ENCODE assay signal across 21 cellular contexts in genomic region chr3:78140866-78141658, GRCh38.
DNase-seq lines count a peak whose midpoint lies in the region; ATAC-seq, FAIRE-seq and TF ChIP-seq lines count a peak whose summit lies in the region.
"Had no signal": no experiment of that assay in that cellular context is flagged by ENCODE, and none has a peak within 500 bp of the region (broad histone marks: within the 10 kb centered on the region; RNA-seq: fewer than 3 reads in every experiment).

No MANE protein-coding gene starts in this region.

- TF ChIP-seq POLR2A in H54 (IDR thresholded peaks at IDR 0.05; ENCODE audit: low read depth, low read length), result no peak

- no peak for TF ChIP-seq CTCF in fibroblast of mammary gland (conservative IDR thresholded peaks at IDR 0.05; ENCODE audit: control insufficient read depth, insufficient read depth, low read depth, low read length)
- no peak for TF ChIP-seq CTCF in retinal pigment epithelial cell (conservative IDR thresholded peaks at IDR 0.05; ENCODE audit: low read depth, low read length)

- H3K27ac ChIP-seq in SJSA1, result peak overlapping the region; percentile 59
- H3K27ac ChIP-seq: hepatocyte, vagina, WERI-Rb-1 had no signal

- peak; percentile 4 for DNase-seq in H54 (ENCODE audit: insufficient read length, low spot score)
- DNase-seq in SJSA1 (ENCODE audit: low read depth in 1 of 2, low spot score in 2 of 2), result peak in 1 of 2 experiments; percentile 40
- DNase-seq in fibroblast of mammary gland (ENCODE audit: low read depth), result peak; percentile 24
- DNase-seq in retinal pigment epithelial cell (ENCODE audit: low read depth), result peak; percentile 54
- no peak for DNase-seq in NK-92 treated with Interleukin-12 subunit alpha and Interleukin-12 subunit beta, amount 100 ng/mL, for 24 hours (lab: John Stamatoyannopoulos, UW)
- no peak for DNase-seq in activated naive CD4-positive, alpha-beta T cell treated with anti-CD3 and anti-CD28 coated beads, Interleukin-2, amount 50 U/mL, for 16 hours
- no peak for DNase-seq in activated CD4-positive, alpha-beta T cell treated with anti-CD3 and anti-CD28 coated beads, Interleukin-2, amount 10 ng/mL, durations not matched to agents 7 days and 5 days
- DNase-seq: activated CD8-positive, alpha-beta T cell treated with anti-CD3 and anti-CD28 coated beads, Interleukin-2, amount 10 ng/mL, durations not matched to agents 7 days and 5 days; amniotic stem cell; cortex of kidney; DMS153; erythroblast; left ventricle myocardium superior; naive thymus-derived CD8-positive, alpha-beta T cell; NCI-H2029; NCI-H526 treated with DMSO at 0.1 percent for 48 hours; WERI-Rb-1 had no signal

- no peaks in the 10 kb centered on the region for H3K27me3 Mint-ChIP-seq in activated CD4-positive, alpha-beta T cell treated with anti-CD3 and anti-CD28 coated beads, Interleukin-2, amount 10 ng/mL, durations not matched to agents 7 days and 5 days
- H3K27me3 Mint-ChIP-seq: naive thymus-derived CD8-positive, alpha-beta T cell; progenitor cell of endocrine pancreas had no signal

- no peaks in the 10 kb centered on the region for H3K36me3 Mint-ChIP-seq in activated CD4-positive, alpha-beta T cell treated with anti-CD3 and anti-CD28 coated beads, Interleukin-2, amount 10 ng/mL, durations not matched to agents 7 days and 5 days (ENCODE audit: low read depth)
- H3K36me3 Mint-ChIP-seq: naive thymus-derived CD8-positive, alpha-beta T cell had no signal

- H3K4me1 ChIP-seq in SJSA1 (replicated peaks), result peaks cover 34% of the 10 kb centered on the region
- H3K4me1 ChIP-seq: vagina had no signal

- CTCF ChIA-PET in activated CD4-positive, alpha-beta T cell treated with anti-CD3 and anti-CD28 coated beads, Interleukin-2, amount 10 ng/mL, durations not matched to agents 7 days and 5 days (lab: Charles Lee), result interaction anchor here (1.1 kb wide), 1 partner anchor 21 kb away, joined by 3 read pairs; no protein-coding TSS in a partner anchor

- no peak for ATAC-seq in HG03342 (IDR thresholded peaks at IDR 0.05; ENCODE audit: unreplicated experiment)
- ATAC-seq: activated CD8-positive, alpha-beta T cell treated with anti-CD3 and anti-CD28 coated beads, Interleukin-2, amount 10 ng/mL, durations not matched to agents 7 days and 5 days; left ventricle myocardium superior; naive thymus-derived CD8-positive, alpha-beta T cell had no signal

- H3K9me3 Mint-ChIP-seq in activated CD4-positive, alpha-beta T cell treated with anti-CD3 and anti-CD28 coated beads, Interleukin-2, amount 10 ng/mL, durations not matched to agents 7 days and 5 days, result peaks cover 8% of the 10 kb centered on the region

- H3K27me3 ChIP-seq in SJSA1 (replicated peaks), result no peaks in the 10 kb centered on the region
- H3K27me3 ChIP-seq: hepatocyte, vagina had no signal

- no peaks in the 10 kb centered on the region for H3K4me1 Mint-ChIP-seq in activated CD4-positive, alpha-beta T cell treated with anti-CD3 and anti-CD28 coated beads, Interleukin-2, amount 10 ng/mL, durations not matched to agents 7 days and 5 days
- H3K4me1 Mint-ChIP-seq: naive thymus-derived CD8-positive, alpha-beta T cell had no signal

- FAIRE-seq in H54 (lab: Jason Lieb, UNC), result no peak

- no peaks in the 10 kb centered on the region for H3K9me3 ChIP-seq in SJSA1 (replicated peaks)
- H3K9me3 ChIP-seq: vagina had no signal

- no peaks in the 10 kb centered on the region for H3K36me3 ChIP-seq in SJSA1
- H3K36me3 ChIP-seq: vagina, WERI-Rb-1 had no signal

- no peak overlapping the region for H3K27ac Mint-ChIP-seq in activated CD4-positive, alpha-beta T cell treated with anti-CD3 and anti-CD28 coated beads, Interleukin-2, amount 10 ng/mL, durations not matched to agents 7 days and 5 days
- H3K27ac Mint-ChIP-seq: activated CD8-positive, alpha-beta T cell treated with anti-CD3 and anti-CD28 coated beads, Interleukin-2, amount 10 ng/mL, durations not matched to agents 7 days and 5 days; naive thymus-derived CD8-positive, alpha-beta T cell; progenitor cell of endocrine pancreas had no signal

- H3K4me3 ChIP-seq in SJSA1, result no peak overlapping the region
- no peak overlapping the region for H3K4me3 ChIP-seq in fibroblast of mammary gland (ENCODE audit: control insufficient read depth, low read depth, low read length)
- H3K4me3 ChIP-seq in retinal pigment epithelial cell (ENCODE audit: low read length), result no peak overlapping the region
- H3K4me3 ChIP-seq: hepatocyte, vagina had no signal

- no peak overlapping the region for H3K4me3 Mint-ChIP-seq in activated CD4-positive, alpha-beta T cell treated with anti-CD3 and anti-CD28 coated beads, Interleukin-2, amount 10 ng/mL, durations not matched to agents 7 days and 5 days
- H3K4me3 Mint-ChIP-seq: activated CD8-positive, alpha-beta T cell treated with anti-CD3 and anti-CD28 coated beads, Interleukin-2, amount 10 ng/mL, durations not matched to agents 7 days and 5 days; naive thymus-derived CD8-positive, alpha-beta T cell had no signal

- POLR2A ChIA-PET in activated CD4-positive, alpha-beta T cell treated with anti-CD3 and anti-CD28 coated beads, Interleukin-2, amount 10 ng/mL, durations not matched to agents 7 days and 5 days (lab: Charles Lee), result no interaction called here

Comparison
In these comparisons a context has a peak if more than half of its experiments do, and no peak if none do; other contexts are left out.
1. DNase-seq: peak in H54 (single experiment), fibroblast of mammary gland (single experiment) and retinal pigment epithelial cell (single experiment); none in NK-92 treated with Interleukin-12 subunit alpha and Interleukin-12 subunit beta, amount 100 ng/mL, for 24 hours (single experiment), activated naive CD4-positive, alpha-beta T cell treated with anti-CD3 and anti-CD28 coated beads, Interleukin-2, amount 50 U/mL, for 16 hours (single experiment) and activated CD4-positive, alpha-beta T cell treated with anti-CD3 and anti-CD28 coated beads, Interleukin-2, amount 10 ng/mL, durations not matched to agents 7 days and 5 days (single experiment).